13 cellular contexts compared by ENCODE assay signal in genomic region chr6:140436023-140436811, GRCh38.
DNase-seq lines count a peak whose midpoint lies in the region; ATAC-seq and TF ChIP-seq lines count a peak whose summit lies in the region.
"Had no signal": no experiment of that assay in that cellular context is flagged by ENCODE, and none has a peak within 500 bp of the region (broad histone marks: within the 10 kb centered on the region; RNA-seq: fewer than 3 reads in every experiment).

No MANE protein-coding gene starts in this region.

- no peak for TF ChIP-seq CTCF in choroid plexus epithelial cell (conservative IDR thresholded peaks at IDR 0.05; ENCODE audit: low read depth, low read length)
- no peak for TF ChIP-seq CTCF in esophagus squamous epithelium (IDR thresholded peaks at IDR 0.05)

- peak; percentile 46 for DNase-seq in A172 (ENCODE audit: low spot score)
- peak; percentile 98 for DNase-seq in choroid plexus epithelial cell (ENCODE audit: low read depth)
- peak; percentile 18 for DNase-seq in kidney glomerular epithelial cell (lab: John Stamatoyannopoulos, UW)
- DNase-seq in esophagus squamous epithelium (lab: John Stamatoyannopoulos, UW) = no peak
- DNase-seq in NCI-H128 (lab: John Stamatoyannopoulos, UW; ENCODE audit: unreplicated experiment) = no peak
- DNase-seq: AML-193; effector CD4-positive, alpha-beta T cell; NCI-H2081; small intestine had no signal

- H3K36me3 ChIP-seq in HUES64 (ENCODE audit: insufficient read depth, low read length) (0 out of 2 replicates have a peak, but pooled peaks cover 4% of the 10 kb centered on the region), esophagus squamous epithelium (no peaks in the 10 kb centered on the region)

- H3K4me3 ChIP-seq in HUES64 (ENCODE audit: low read length) (no peak overlapping the region), choroid plexus epithelial cell (ENCODE audit: low read depth, low read length) (no peak overlapping the region), esophagus squamous epithelium (no peak overlapping the region)
- H3K4me3 ChIP-seq: lung had no signal

- H3K9me3 ChIP-seq in HUES64 (ENCODE audit: insufficient read depth, low read depth, low read length) (peaks cover 30% of the 10 kb centered on the region), esophagus squamous epithelium (peaks cover 0 to 12% (median 0%) of the 10 kb centered on the region in 3 donors)

- TF ChIP-seq POLR2A in esophagus squamous epithelium (IDR thresholded peaks at IDR 0.05) = no peak

- peak overlapping the region; percentile 16; the same call in 1 of the 2 replicates for H3K9ac ChIP-seq in HUES64 (ENCODE audit: low read depth, low read length)

- H3K4me1 ChIP-seq in HUES64 (ENCODE audit: insufficient read depth, low read length) = peaks cover 35% of the 10 kb centered on the region
- peaks cover 5 to 22% (median 6%) of the 10 kb centered on the region in 3 donors for H3K4me1 ChIP-seq in esophagus squamous epithelium

- ATAC-seq in GM18873 (IDR thresholded peaks at IDR 0.05; ENCODE audit: low FRiP score, unreplicated experiment) (no peak), HG02763 (IDR thresholded peaks at IDR 0.05; ENCODE audit: unreplicated experiment) (no peak)

- H3K27ac ChIP-seq in HUES64 (ENCODE audit: low read depth, low read length) (peak overlapping the region; percentile 94), esophagus squamous epithelium (peak overlapping the region in 1 of 4 donors; percentile 34)

- H3K27me3 ChIP-seq in HUES64 (ENCODE audit: insufficient read depth, low read length) = no peaks in the 10 kb centered on the region
- H3K27me3 ChIP-seq in esophagus squamous epithelium = no peaks in the 10 kb centered on the region

- intact Hi-C loops in esophagus squamous epithelium (cut with DNase I) = no loop called here

- whole genome bisulfite sequencing in HUES64 = 22% methylated on average over 2 of the region's 2 CpGs
- WGBS in esophagus squamous epithelium, 2 donors = 24 to 41% methylated on average over 2 of the region's 2 CpGs

Comparison
In these comparisons a context has a peak if more than half of its experiments do, and no peak if none do; other contexts are left out.
1. DNase-seq: peak in A172 (single experiment), choroid plexus epithelial cell (single experiment) and kidney glomerular epithelial cell (single experiment); none in esophagus squamous epithelium (single experiment) and NCI-H128 (single experiment).